ENCODE assay signal across 14 cellular contexts in the genomic region with DNA sequence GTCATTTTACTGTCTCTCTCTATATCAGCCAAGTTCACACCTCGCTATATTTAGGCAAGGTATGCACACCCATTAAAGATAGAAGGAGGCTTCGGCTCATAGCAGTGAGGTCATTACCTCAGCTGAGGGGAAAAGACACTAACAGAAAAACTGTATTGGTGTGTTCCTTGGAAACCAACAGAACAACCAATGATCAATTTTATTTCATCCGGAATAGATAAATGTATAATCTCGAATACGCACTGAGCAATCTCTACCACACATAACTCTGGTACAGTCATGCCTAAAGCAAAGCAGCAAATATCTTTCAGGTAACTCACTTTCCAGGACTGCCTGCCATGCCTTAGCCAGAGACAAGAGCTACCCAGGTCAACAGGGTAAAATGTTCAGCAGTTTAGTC.
DNase-seq lines count a peak whose midpoint lies in the region; ATAC-seq, FAIRE-seq and TF ChIP-seq lines count a peak whose summit lies in the region.
"Had no signal": no experiment of that assay in that cellular context is flagged by ENCODE, and none has a peak within 500 bp of the region (broad histone marks: within the 10 kb centered on the region; RNA-seq: fewer than 3 reads in every experiment).

No MANE protein-coding gene starts in this region.

- peaks cover 15% of the 10 kb centered on the region for H3K79me2 ChIP-seq in endothelial cell of umbilical vein (ENCODE audit: control insufficient read depth, insufficient read depth, low read length)

- no peak for DNase-seq in CD14-positive monocyte (ENCODE audit: low spot score)
- DNase-seq in NCI-H226, result peak; percentile 91
- no peak for DNase-seq in endothelial cell of umbilical vein (ENCODE audit: low read depth, low spot score)
- no peak for DNase-seq in activated CD8-positive, alpha-beta memory T cell treated with anti-CD3 and anti-CD28 coated beads, Interleukin-2, amount 50 U/mL, for 4 hours
- no peak for DNase-seq in GM19239 (ENCODE audit: insufficient read length, low spot score)
- DNase-seq in C1 segment of cervical spinal cord (lab: John Stamatoyannopoulos, UW), result no peak
- DNase-seq: COR-L47, Kasumi-1, NCI-H510A, nephron progenitor cell, stomach had no signal

- peaks cover 21% of the 10 kb centered on the region for H3K4me1 ChIP-seq in endothelial cell of umbilical vein (ENCODE audit: control insufficient read depth, extremely low read depth, insufficient read depth, low read length)
- H3K4me1 ChIP-seq in muscle layer of colon (ENCODE audit: insufficient read depth, low read length), result peaks cover 24% of the 10 kb centered on the region

- H3K4me2 ChIP-seq in endothelial cell of umbilical vein (ENCODE audit: insufficient read depth, low read length), result peak overlapping the region; percentile 36

- intact Hi-C loops in CD14-positive monocyte (cut with micrococcal nuclease), result loop anchor here in 1 of 2 donors (5.0 kb wide), 1 partner anchor 35 kb away; no protein-coding TSS in a partner anchor
- intact Hi-C loops in endothelial cell of umbilical vein (cut with micrococcal nuclease), result no loop called here

- TF ChIP-seq POLR2A in endothelial cell of umbilical vein (IDR thresholded peaks at IDR 0.05; ENCODE audit: low read depth, low read length), result no peak

- H3K9me3 ChIP-seq in endothelial cell of umbilical vein (replicated peaks; ENCODE audit: control insufficient read depth, insufficient read depth, low read length) (no peaks in the 10 kb centered on the region), muscle layer of colon (ENCODE audit: low read length) (no peaks in the 10 kb centered on the region)

- H3K4me1 Mint-ChIP-seq in CD14-positive monocyte, result peaks cover 43% of the 10 kb centered on the region

- no peak overlapping the region for H3K4me3 Mint-ChIP-seq in CD14-positive monocyte
- H3K4me3 Mint-ChIP-seq: nephron progenitor cell had no signal

- H3K27me3 Mint-ChIP-seq in CD14-positive monocyte (ENCODE audit: low read depth in 3 of 3), result no peaks in the 10 kb centered on the region

- CTCF ChIA-PET in endothelial cell of umbilical vein (lab: Charles Lee), result interaction anchor here (1.0 to 2.2 kb wide), 8 partner anchors 9 to 199 kb away, joined by 3 to 9 read pairs (median 3); no protein-coding TSS in a partner anchor

- H3K36me3 ChIP-seq in endothelial cell of umbilical vein (ENCODE audit: control insufficient read depth in 2 of 2, extremely low read depth in 1 of 2, insufficient read depth in 2 of 2, low read length in 2 of 2), result no peaks in the 10 kb centered on the region
- no peaks in the 10 kb centered on the region for H3K36me3 ChIP-seq in muscle layer of colon (ENCODE audit: insufficient read depth, low read length)

- H3K36me3 Mint-ChIP-seq in CD14-positive monocyte, result peaks cover 43 to 62% of the 10 kb centered on the region in 2 donors

- H3K27ac ChIP-seq in endothelial cell of umbilical vein (ENCODE audit: insufficient read depth, low read depth, low read length) (peak overlapping the region; percentile 50), muscle layer of colon (ENCODE audit: low read depth, low read length) (peak overlapping the region; percentile 68)
- H3K27ac ChIP-seq: stomach had no signal

- no peak overlapping the region for H2AFZ ChIP-seq in endothelial cell of umbilical vein (ENCODE audit: low read depth, low read length)

- H3K9me1 ChIP-seq in endothelial cell of umbilical vein (replicated peaks; ENCODE audit: control insufficient read depth, extremely low read depth, insufficient read depth, low read length), result no peaks in the 10 kb centered on the region

- H3K27me3 ChIP-seq in endothelial cell of umbilical vein (ENCODE audit: control insufficient read depth in 2 of 2, insufficient read depth in 2 of 2, low read length in 2 of 2), result no peaks in the 10 kb centered on the region
- H3K27me3 ChIP-seq in muscle layer of colon (ENCODE audit: control insufficient read depth in 1 of 2, insufficient read depth in 2 of 2, low read length in 2 of 2), result no peaks in the 10 kb centered on the region
- H3K27me3 ChIP-seq: stomach had no signal

- TF ChIP-seq CTCF in CD14-positive monocyte (IDR thresholded peaks at IDR 0.05) (no peak), endothelial cell of umbilical vein (IDR thresholded peaks at IDR 0.05; ENCODE audit: extremely low read depth in 1 of 2, insufficient read depth in 1 of 2, low read depth in 1 of 2, low read length in 2 of 2) (no peak)

- H4K20me1 ChIP-seq in endothelial cell of umbilical vein (replicated peaks; ENCODE audit: control insufficient read depth, extremely low read depth, insufficient read depth, low read length), result no peaks in the 10 kb centered on the region

- no peak for ATAC-seq in GM21619 (IDR thresholded peaks at IDR 0.05; ENCODE audit: unreplicated experiment)

- H3K9ac ChIP-seq in endothelial cell of umbilical vein (replicated peaks; ENCODE audit: extremely low read depth, insufficient read depth, low read length), result peak overlapping the region; percentile 23
- H3K9ac ChIP-seq in muscle layer of colon (ENCODE audit: low read length), result no peak overlapping the region

- BruUV-seq in endothelial cell of umbilical vein (replicated peaks; lab: Mats Ljungman, UMichigan), result no TSS peak

- no peak overlapping the region for H3K4me3 ChIP-seq in endothelial cell of umbilical vein (replicated peaks in 1 of 3; ENCODE audit: insufficient read depth in 1 of 3, low read depth in 1 of 3, low read length in 3 of 3)
- peak overlapping the region in 1 of 2 donors; percentile 33 for H3K4me3 ChIP-seq in muscle layer of colon (ENCODE audit: low read depth in 1 of 2, low read length in 2 of 2)
- H3K4me3 ChIP-seq: stomach had no signal

- POLR2A ChIA-PET in endothelial cell of umbilical vein (lab: Charles Lee), result no interaction called here

- dilution Hi-C loops in endothelial cell of umbilical vein (cut with MboI; ENCODE audit: extremely low pct_ligation_motif_present, low sequenced_read_pairs), result no loop called here

- FAIRE-seq in endothelial cell of umbilical vein (lab: Jason Lieb, UNC) (no peak), GM19239 (lab: Jason Lieb, UNC) (no peak)
- FAIRE-seq: GM12891 had no signal

- H3K9me3 Mint-ChIP-seq in CD14-positive monocyte, result peaks cover 0 to 6% (median 2%) of the 10 kb centered on the region in 7 donors

- peak overlapping the region in 5 of 7 donors; percentile 19 to 78 (median 66) for H3K27ac Mint-ChIP-seq in CD14-positive monocyte
- H3K27ac Mint-ChIP-seq: nephron progenitor cell had no signal

TF ChIP-seq in endothelial cell of umbilical vein, 7 proteins besides CTCF, POLR2A, EP300 and RAD21:
- TF ChIP-seq JUN (IDR thresholded peaks at IDR 0.05; ENCODE audit: borderline replicate concordance, insufficient read depth, insufficient read length, low read depth), result no peak
TF ChIP-seq in endothelial cell of umbilical vein: peak in this region for 0.
